ENCODE assay signal across 12 cellular contexts in the genomic region with DNA sequence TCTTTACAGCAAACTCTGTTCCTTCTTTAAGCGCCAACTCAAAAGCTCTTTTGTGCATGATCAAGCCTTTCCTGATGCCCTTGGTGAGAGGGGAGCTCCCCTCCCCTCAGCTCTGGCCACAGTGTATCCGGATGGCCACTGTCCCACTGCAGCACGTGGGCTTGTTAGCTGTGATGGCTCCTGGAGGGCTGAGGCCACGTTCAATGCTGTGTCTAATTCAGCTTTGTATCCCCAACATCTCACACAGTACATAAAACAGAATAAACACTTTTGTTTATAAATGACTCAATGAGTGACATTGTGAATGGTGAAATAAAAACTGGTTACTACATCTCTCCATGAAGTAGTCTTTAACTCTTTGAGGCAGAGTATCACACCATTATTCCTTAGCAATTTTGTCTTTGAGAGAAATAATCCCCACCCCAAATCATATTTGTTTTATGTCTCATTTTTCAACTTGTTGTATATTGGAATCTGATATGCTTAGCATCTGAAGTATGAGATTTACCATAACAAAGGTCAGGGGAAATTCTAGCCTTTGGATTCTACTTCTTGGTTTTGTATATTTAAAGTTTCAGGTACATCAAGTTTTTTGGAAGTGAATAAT. TPM values are rescaled to one million over a fixed set of nuclear protein-coding genes. Genes with fewer than 3 reads are reported as not detected.
"Had no signal": no experiment of that assay in that cellular context is flagged by ENCODE, and none has a peak within 500 bp of the region (broad histone marks: within the 10 kb centered on the region; RNA-seq: fewer than 3 reads in every experiment).

No MANE protein-coding gene starts in this region.

- H3K9me3 ChIP-seq: psoas muscle, sigmoid colon, spleen had no signal

- H3K27ac ChIP-seq: psoas muscle, sigmoid colon, spleen had no signal

- H3K4me1 ChIP-seq: psoas muscle had no signal

- H3K27me3 ChIP-seq: sigmoid colon had no signal

- H3K36me3 ChIP-seq: sigmoid colon, spleen had no signal

- DNase-seq: activated B cell treated with CpG ODN at 0.5 μM for 24 hours; activated CD4-positive, alpha-beta T cell treated with anti-CD3 and anti-CD28 coated beads, Interleukin-2, amount 10 ng/mL, durations not matched to agents 7 days and 5 days; activated naive CD8-positive, alpha-beta T cell treated with anti-CD3 and anti-CD28 coated beads, Interleukin-2, amount 10 ng/mL, durations not matched to agents 7 days and 5 days; anterior cingulate cortex; islet precursor cell; psoas muscle; sigmoid colon; spleen; stimulated activated CD4-positive, alpha-beta T cell treated with anti-CD3 and anti-CD28 coated beads, Interleukin-1b, Interleukin-23, amount 100 ng/mL, for 48 hours; T-helper 2 cell had no signal

- H3K36me3 Mint-ChIP-seq: activated naive CD8-positive, alpha-beta T cell treated with anti-CD3 and anti-CD28 coated beads, Interleukin-2, amount 10 ng/mL, durations not matched to agents 7 days and 5 days had no signal

- ATAC-seq: psoas muscle had no signal

- H3K4me3 ChIP-seq: psoas muscle, sigmoid colon, spleen had no signal

- H3K27me3 Mint-ChIP-seq: activated B cell treated with CpG ODN at 0.5 μM for 24 hours; activated CD4-positive, alpha-beta T cell treated with anti-CD3 and anti-CD28 coated beads, Interleukin-2, amount 10 ng/mL, durations not matched to agents 7 days and 5 days; activated naive CD8-positive, alpha-beta T cell treated with anti-CD3 and anti-CD28 coated beads, Interleukin-2, amount 10 ng/mL, durations not matched to agents 7 days and 5 days had no signal

- H3K27ac Mint-ChIP-seq: activated B cell treated with CpG ODN at 0.5 μM for 24 hours; activated CD4-positive, alpha-beta T cell treated with anti-CD3 and anti-CD28 coated beads, Interleukin-2, amount 10 ng/mL, durations not matched to agents 7 days and 5 days; activated naive CD8-positive, alpha-beta T cell treated with anti-CD3 and anti-CD28 coated beads, Interleukin-2, amount 10 ng/mL, durations not matched to agents 7 days and 5 days; activated T-helper 1 cell treated with anti-CD3 and anti-CD28 coated beads, Interleukin-12 subunit alpha, Interleukin-12 subunit beta, Interleukin-2, Interleukin-4 antibody, amounts not matched to agents 30 ng/mL and 10 ng/mL and 1 ng/mL, durations not matched to agents 14 hours and 24 hours and 36 hours had no signal

- H3K4me3 Mint-ChIP-seq: activated B cell treated with CpG ODN at 0.5 μM for 24 hours; activated CD4-positive, alpha-beta T cell treated with anti-CD3 and anti-CD28 coated beads, Interleukin-2, amount 10 ng/mL, durations not matched to agents 7 days and 5 days; activated naive CD8-positive, alpha-beta T cell treated with anti-CD3 and anti-CD28 coated beads, Interleukin-2, amount 10 ng/mL, durations not matched to agents 7 days and 5 days; activated T-helper 1 cell treated with anti-CD3 and anti-CD28 coated beads, Interleukin-12 subunit alpha, Interleukin-12 subunit beta, Interleukin-2, Interleukin-4 antibody, amounts not matched to agents 30 ng/mL and 10 ng/mL and 1 ng/mL, durations not matched to agents 14 hours and 24 hours and 36 hours; neural crest cell had no signal

- H3K9me3 Mint-ChIP-seq: activated B cell treated with CpG ODN at 0.5 μM for 24 hours; activated CD4-positive, alpha-beta T cell treated with anti-CD3 and anti-CD28 coated beads, Interleukin-2, amount 10 ng/mL, durations not matched to agents 7 days and 5 days; activated naive CD8-positive, alpha-beta T cell treated with anti-CD3 and anti-CD28 coated beads, Interleukin-2, amount 10 ng/mL, durations not matched to agents 7 days and 5 days; activated T-helper 1 cell treated with anti-CD3 and anti-CD28 coated beads, Interleukin-12 subunit alpha, Interleukin-12 subunit beta, Interleukin-2, Interleukin-4 antibody, amounts not matched to agents 30 ng/mL and 10 ng/mL and 1 ng/mL, durations not matched to agents 14 hours and 24 hours and 36 hours had no signal

RNA-seq across cellular contexts. Expression of a gene that starts 44.5 kb away (rescaled TPM):
- total RNA-seq: neural crest cell had no signal
